In the genomic region with DNA sequence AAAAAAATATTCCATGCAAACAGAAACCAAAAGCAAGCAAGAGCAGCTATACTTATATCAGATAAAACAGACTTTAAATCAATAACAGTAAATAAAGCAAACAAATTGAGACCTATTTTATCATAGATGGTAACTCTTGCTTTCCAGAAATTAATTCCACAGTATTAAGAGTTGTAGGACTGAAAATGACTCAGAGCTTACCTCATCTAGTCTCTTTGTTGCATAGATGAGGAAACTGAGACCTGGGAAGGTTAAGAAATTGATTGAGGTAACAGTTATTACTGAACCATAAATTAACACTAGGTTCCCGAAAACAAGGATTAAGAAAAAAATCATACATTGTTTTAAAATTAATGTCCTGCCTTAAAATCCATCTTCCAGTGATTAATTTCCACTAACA, we compare ENCODE assay signal across 26 cellular contexts.
"Had no signal": no experiment of that assay in that cellular context is flagged by ENCODE, and none has a peak within 500 bp of the region (broad histone marks: within the 10 kb centered on the region; RNA-seq: fewer than 3 reads in every experiment).

No MANE protein-coding gene starts in this region.

- H3K27me3 ChIP-seq: esophagus squamous epithelium, gastroesophageal sphincter, pancreas, sigmoid colon, suprapubic skin, thyroid gland, upper lobe of right lung, vagina had no signal

- ATAC-seq: gastroesophageal sphincter; left cardiac atrium; left ventricle myocardium superior; stimulated activated naive CD8-positive, alpha-beta T cell treated with anti-CD3 and anti-CD28 coated beads, Interleukin-15, Interleukin-2, amounts not matched to agents 100 U/mL and 50 U/mL, for 24 hours; upper lobe of right lung had no signal

- H3K4me1 Mint-ChIP-seq: immature natural killer cell, naive B cell, nephron had no signal

- H3K4me3 ChIP-seq: esophagus squamous epithelium, gastroesophageal sphincter, lung, pancreas, prostate gland, sigmoid colon, skin epidermis, suprapubic skin, thyroid gland, upper lobe of right lung, vagina had no signal

- H3K36me3 Mint-ChIP-seq: immature natural killer cell, naive B cell had no signal

- H3K4me1 ChIP-seq: gastroesophageal sphincter, prostate gland, sigmoid colon, suprapubic skin, upper lobe of right lung, vagina had no signal

- H3K9me3 ChIP-seq: pancreas, prostate gland, suprapubic skin, thyroid gland, upper lobe of right lung, vagina had no signal

- H3K4me3 Mint-ChIP-seq: endodermal cell, immature natural killer cell, naive B cell, nephron had no signal

- H3K27me3 Mint-ChIP-seq: naive B cell had no signal

- H3K27ac ChIP-seq: gastroesophageal sphincter, prostate gland, sigmoid colon, skin epidermis, suprapubic skin, thyroid gland, upper lobe of right lung, vagina had no signal

- H3K27ac Mint-ChIP-seq: endodermal cell, immature natural killer cell, naive B cell, nephron had no signal

- H3K36me3 ChIP-seq: esophagus squamous epithelium, gastroesophageal sphincter, pancreas, prostate gland, sigmoid colon, suprapubic skin, thyroid gland, upper lobe of right lung, vagina had no signal

- DNase-seq: cerebellar nuclear complex; dermis blood vessel endothelial cell; effector CD4-positive, alpha-beta T cell; endodermal cell; esophagus squamous epithelium; foreskin fibroblast; immature natural killer cell; kidney; left cardiac atrium; left ventricle myocardium superior; mesenchymal stem cell; naive B cell; occipital lobe; pancreas; sigmoid colon; stimulated activated CD4-positive, alpha-beta T cell treated with anti-CD3 and anti-CD28 coated beads, Interleukin-2, amount 100 ng/mL, for 48 hours; stimulated activated naive CD8-positive, alpha-beta T cell treated with anti-CD3 and anti-CD28 coated beads, Interleukin-15, Interleukin-2, amounts not matched to agents 100 U/mL and 50 U/mL, for 24 hours; thyroid gland; upper lobe of right lung had no signal
